9 cellular contexts compared by ENCODE assay signal in genomic region chr12:15563683-15564082, GRCh38.
DNase-seq lines count a peak whose midpoint lies in the region; ATAC-seq, FAIRE-seq and TF ChIP-seq lines count a peak whose summit lies in the region.
"Had no signal": no experiment of that assay in that cellular context is flagged by ENCODE, and none has a peak within 500 bp of the region (broad histone marks: within the 10 kb centered on the region; RNA-seq: fewer than 3 reads in every experiment).

No MANE protein-coding gene starts in this region.

- H3K4me1 Mint-ChIP-seq in glutamatergic neuron (ENCODE audit: low read depth, unreplicated experiment) = peaks cover 4% of the 10 kb centered on the region

- DNase-seq in HT-29 (ENCODE audit: low spot score) (peak; percentile 13), coronary artery (ENCODE audit: low spot score) (no peak), pancreas (no peak), NCI-H128 (lab: John Stamatoyannopoulos, UW; ENCODE audit: unreplicated experiment) (no peak), UCSD-AML1 (lab: John Stamatoyannopoulos, UW; ENCODE audit: unreplicated experiment) (no peak), foreskin melanocyte (no peak), glutamatergic neuron (no peak)

- H3K36me3 ChIP-seq in pancreas = no peaks in the 10 kb centered on the region

- H3K27me3 Mint-ChIP-seq in glutamatergic neuron (ENCODE audit: unreplicated experiment) = peaks cover 3% of the 10 kb centered on the region

- 42 to 49% methylated on average over 5 of the region's 5 CpGs for WGBS in pancreas, 2 donors

- H3K4me1 ChIP-seq in pancreas = no peaks in the 10 kb centered on the region

- ATAC-seq in GM19372 (IDR thresholded peaks at IDR 0.05; ENCODE audit: low read depth, unreplicated experiment) (peak; percentile 72), pancreas (peak in 3 of 4 donors; percentile 70 to 88 (median 82))
- ATAC-seq: K562 had no signal

- H3K9me3 ChIP-seq in pancreas = no peaks in the 10 kb centered on the region

- no peaks in the 10 kb centered on the region for H3K27me3 ChIP-seq in pancreas

- H3K4me3 ChIP-seq in coronary artery (peak overlapping the region; percentile 44), pancreas (peak overlapping the region in 1 of 4 donors; percentile 11)
- H3K4me3 ChIP-seq: K562 had no signal

- TF ChIP-seq CTCF in coronary artery (IDR thresholded peaks at IDR 0.05) (no peak), pancreas (IDR thresholded peaks at IDR 0.05) (no peak), glutamatergic neuron (IDR thresholded peaks at IDR 0.05; ENCODE audit: partially characterized antibody, unreplicated experiment) (no peak)

- no peaks in the 10 kb centered on the region for H3K9me3 Mint-ChIP-seq in glutamatergic neuron (ENCODE audit: unreplicated experiment)

- no peak overlapping the region for H3K4me3 Mint-ChIP-seq in glutamatergic neuron (ENCODE audit: unreplicated experiment)

- intact Hi-C loops in pancreas (cut with DNase I) = no loop called here

- no peaks in the 10 kb centered on the region for H3K36me3 Mint-ChIP-seq in glutamatergic neuron (ENCODE audit: unreplicated experiment)

- H3K27ac Mint-ChIP-seq in glutamatergic neuron (ENCODE audit: unreplicated experiment) = no peak overlapping the region

- peak overlapping the region; percentile 46 to 58 for H3K27ac ChIP-seq in coronary artery
- H3K27ac ChIP-seq in pancreas = peak overlapping the region in 2 of 4 donors; percentile 12 to 61

- peak; percentile 69 for FAIRE-seq in pancreas (lab: Jason Lieb, UNC)
- FAIRE-seq: K562 had no signal
